Comparison of ENCODE assay signal across 23 cellular contexts in the genomic region with DNA sequence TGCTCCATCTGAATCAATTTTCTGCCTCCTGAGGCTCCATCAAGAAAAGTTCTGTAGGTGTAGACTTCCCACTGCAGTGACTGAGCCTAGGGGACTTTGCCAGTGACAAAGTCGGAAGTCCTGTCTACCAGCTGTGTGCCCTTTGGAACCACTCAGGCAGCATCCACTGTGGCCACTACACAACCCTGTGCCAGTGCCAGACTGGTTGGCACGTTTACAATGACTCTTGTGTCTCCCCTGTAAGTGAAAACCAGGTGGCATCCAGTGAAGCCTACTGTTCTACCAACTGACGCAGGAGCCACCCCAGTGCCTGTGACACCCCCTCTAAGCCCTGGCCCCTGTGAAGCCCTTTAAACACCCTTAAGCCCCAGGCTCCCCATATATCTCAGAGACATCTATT.
DNase-seq lines count a peak whose midpoint lies in the region; ATAC-seq and TF ChIP-seq lines count a peak whose summit lies in the region.
"Had no signal": no experiment of that assay in that cellular context is flagged by ENCODE, and none has a peak within 500 bp of the region (broad histone marks: within the 10 kb centered on the region; RNA-seq: fewer than 3 reads in every experiment).

No MANE protein-coding gene starts in this region.

- no peak for TF ChIP-seq CTCF in vagina (IDR thresholded peaks at IDR 0.05)
- no peak for TF ChIP-seq CTCF in type B pancreatic cell (conservative IDR thresholded peaks at IDR 0.05)

- no peak for TF ChIP-seq POLR2A in vagina (IDR thresholded peaks at IDR 0.05)

- H3K4me1 Mint-ChIP-seq in type B pancreatic cell (ENCODE audit: unreplicated experiment), result no peaks in the 10 kb centered on the region
- H3K4me1 Mint-ChIP-seq: activated naive CD4-positive, alpha-beta T cell treated with anti-CD3 and anti-CD28 coated beads, Interleukin-2, amount 10 ng/mL, durations not matched to agents 7 days and 5 days; activated T-helper 17 cell treated with anti-CD3 and anti-CD28 coated beads, Interleukin-2, amount 50 U/mL, for 72 hours; naive thymus-derived CD4-positive, alpha-beta T cell; T-cell had no signal

- peaks cover 16% of the 10 kb centered on the region for H3K27me3 Mint-ChIP-seq in type B pancreatic cell

- no peaks in the 10 kb centered on the region for H3K4me1 ChIP-seq in vagina
- H3K4me1 ChIP-seq: HAP-1, left lung had no signal

- H3K36me3 ChIP-seq in vagina, result no peaks in the 10 kb centered on the region
- H3K36me3 ChIP-seq: brain microvascular endothelial cell, HAP-1, left lung, thoracic aorta, WERI-Rb-1 had no signal

- ATAC-seq in left colon (peak; percentile 99), GM18868 (IDR thresholded peaks at IDR 0.05; ENCODE audit: unreplicated experiment) (no peak)
- ATAC-seq: activated T-helper 17 cell treated with anti-CD3 and anti-CD28 coated beads, Interleukin-2, amount 50 U/mL, for 72 hours; left lung; naive thymus-derived CD4-positive, alpha-beta T cell; T-cell had no signal

- no peak overlapping the region for H3K27ac Mint-ChIP-seq in type B pancreatic cell
- H3K27ac Mint-ChIP-seq: activated naive CD4-positive, alpha-beta T cell treated with anti-CD3 and anti-CD28 coated beads, Interleukin-2, amount 10 ng/mL, durations not matched to agents 7 days and 5 days; activated T-helper 17 cell treated with anti-CD3 and anti-CD28 coated beads, Interleukin-2, amount 50 U/mL, for 72 hours; naive thymus-derived CD4-positive, alpha-beta T cell; T-cell had no signal

- no peak overlapping the region for H3K4me3 Mint-ChIP-seq in type B pancreatic cell
- H3K4me3 Mint-ChIP-seq: activated naive CD4-positive, alpha-beta T cell treated with anti-CD3 and anti-CD28 coated beads, Interleukin-2, amount 10 ng/mL, durations not matched to agents 7 days and 5 days; activated T-helper 17 cell treated with anti-CD3 and anti-CD28 coated beads, Interleukin-2, amount 50 U/mL, for 72 hours; naive thymus-derived CD4-positive, alpha-beta T cell; T-cell had no signal

- H3K9me3 Mint-ChIP-seq in type B pancreatic cell, result peaks cover 10% of the 10 kb centered on the region
- H3K9me3 Mint-ChIP-seq: activated naive CD4-positive, alpha-beta T cell treated with anti-CD3 and anti-CD28 coated beads, Interleukin-2, amount 10 ng/mL, durations not matched to agents 7 days and 5 days; activated T-helper 17 cell treated with anti-CD3 and anti-CD28 coated beads, Interleukin-2, amount 50 U/mL, for 72 hours had no signal

- intact Hi-C loops in left colon (cut with DNase I, micrococcal nuclease), result no loop called here
- intact Hi-C loops in vagina (cut with DNase I), result no loop called here

- H3K4me3 ChIP-seq in vagina, result no peak overlapping the region
- H3K4me3 ChIP-seq: HAP-1, left lung, thoracic aorta had no signal

- H3K9me3 ChIP-seq in vagina, result no peaks in the 10 kb centered on the region
- H3K9me3 ChIP-seq: HAP-1, left lung, thoracic aorta had no signal

- H3K27me3 ChIP-seq in vagina, result no peaks in the 10 kb centered on the region
- H3K27me3 ChIP-seq: brain microvascular endothelial cell, left lung had no signal

- no peak overlapping the region for H3K27ac ChIP-seq in vagina
- H3K27ac ChIP-seq: brain microvascular endothelial cell, left lung, RWPE1, thoracic aorta, WERI-Rb-1 had no signal

- DNase-seq in anterior cingulate cortex (lab: John Stamatoyannopoulos, UW) (peak in 40 of 58 donors; percentile 3 to 60 (median 26)), left colon (peak; percentile 38 to 47), occipital lobe (lab: John Stamatoyannopoulos, UW) (peak; percentile 3), vagina (ENCODE audit: extremely low spot score in 2 of 2) (peak; percentile 47 to 79), type B pancreatic cell (ENCODE audit: extremely low spot score, unreplicated experiment) (no peak), cerebellum (ENCODE audit: low spot score) (no peak)
- DNase-seq: activated CD4-positive, alpha-beta T cell treated with anti-CD3 and anti-CD28 coated beads for 4 hours; activated naive CD4-positive, alpha-beta T cell treated with anti-CD3 and anti-CD28 coated beads, Interleukin-2, amount 10 ng/mL, durations not matched to agents 7 days and 5 days; brain microvascular endothelial cell; COR-L47; DMS53; effector CD8-positive, alpha-beta T cell; left lung; naive thymus-derived CD4-positive, alpha-beta T cell; NCI-H1694; stimulated activated naive CD4-positive, alpha-beta T cell; T-cell; WERI-Rb-1 had no signal

- H3K36me3 Mint-ChIP-seq in type B pancreatic cell, result no peaks in the 10 kb centered on the region
- H3K36me3 Mint-ChIP-seq: activated naive CD4-positive, alpha-beta T cell treated with anti-CD3 and anti-CD28 coated beads, Interleukin-2, amount 10 ng/mL, durations not matched to agents 7 days and 5 days; naive thymus-derived CD4-positive, alpha-beta T cell; T-cell had no signal

Comparison
In these comparisons a context has a peak if more than half of its experiments do, and no peak if none do; other contexts are left out.
1. DNase-seq: peak in anterior cingulate cortex (40 of 58), left colon (2 of 2), occipital lobe (single experiment) and vagina (2 of 2); none in type B pancreatic cell (single experiment) and cerebellum (single experiment).